In the genomic region with DNA sequence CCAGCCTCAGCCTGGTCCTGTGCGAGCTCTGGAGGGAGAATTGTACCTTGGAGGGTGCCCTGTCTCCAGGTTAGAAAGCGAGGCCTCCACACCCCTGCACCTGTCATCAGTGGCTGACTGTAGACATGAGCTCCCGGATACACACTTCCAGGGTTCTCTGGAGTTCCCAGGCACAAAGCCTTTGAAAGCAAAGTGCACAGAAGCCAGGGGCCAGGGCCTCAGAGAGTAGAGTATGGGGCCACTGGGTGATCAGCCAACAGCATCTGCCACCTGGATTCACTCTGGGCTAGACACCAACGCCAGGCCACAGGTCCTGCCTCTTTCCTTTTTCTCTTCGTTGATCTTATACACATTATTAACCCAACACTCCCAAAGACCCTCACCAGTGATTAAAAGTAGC, we compare ENCODE assay signal across 29 cellular contexts.
"Had no signal": no experiment of that assay in that cellular context is flagged by ENCODE, and none has a peak within 500 bp of the region (broad histone marks: within the 10 kb centered on the region; RNA-seq: fewer than 3 reads in every experiment).

No MANE protein-coding gene starts in this region.

- DNase-seq: hippocampal formation; kidney glomerular epithelial cell; left colon; left lung; lower lobe of right lung; mammary epithelial cell; mesenchymal stem cell; naive thymus-derived CD8-positive, alpha-beta T cell; nucleus accumbens; retina; right cardiac atrium; stimulated activated CD4-positive, alpha-beta T cell treated with anti-CD3 and anti-CD28 coated beads, Interleukin-12 subunit alpha, Interleukin-12 subunit beta, amount 100 ng/mL, for 4 hours; stimulated activated CD4-positive, alpha-beta T cell treated with anti-CD3 and anti-CD28 coated beads, Interleukin-15, amount 100 ng/mL, for 24 hours; stimulated activated CD4-positive, alpha-beta T cell treated with anti-CD3 and anti-CD28 coated beads, Interleukin-2, amount 100 ng/mL, for 24 hours; stimulated activated CD4-positive, alpha-beta T cell treated with anti-CD3 and anti-CD28 coated beads, Interleukin-4, amount 100 ng/mL, for 1 hour; stimulated activated naive B cell treated with anti-CD40 and anti-IgM and Interleukin-4, amounts not matched to agents 10 μg/mL and 1 μg/mL and 100 μg/mL, for 72 hours; stimulated activated naive CD8-positive, alpha-beta T cell treated with anti-CD3 and anti-CD28 coated beads, Interleukin-15, Interleukin-2, amounts not matched to agents 100 U/mL and 50 U/mL, for 24 hours; stomach; testis; thyroid gland; transverse colon; upper lobe of right lung; uterus had no signal

- H3K9me3 ChIP-seq: lower lobe of right lung, prostate gland, testis, thyroid gland, transverse colon, upper lobe of right lung, uterus had no signal

- H3K4me3 Mint-ChIP-seq: naive thymus-derived CD8-positive, alpha-beta T cell; nephron; neural crest cell; stimulated activated naive B cell treated with anti-CD40 and anti-IgM and Interleukin-4, amounts not matched to agents 10 μg/mL and 1 μg/mL and 100 μg/mL, for 72 hours had no signal

- H3K4me1 Mint-ChIP-seq: nephron; neural crest cell; stimulated activated naive B cell treated with anti-CD40 and anti-IgM and Interleukin-4, amounts not matched to agents 10 μg/mL and 1 μg/mL and 100 μg/mL, for 72 hours had no signal

- H2AFZ ChIP-seq: parathyroid adenoma had no signal

- H3K79me2 ChIP-seq: parathyroid adenoma had no signal

- H3K27ac ChIP-seq: left lung, lower lobe of right lung, parathyroid adenoma, prostate gland, skin epidermis, stomach, testis, thyroid gland, transverse colon, upper lobe of right lung, uterus had no signal

- H3K9me3 Mint-ChIP-seq: stimulated activated naive B cell treated with anti-CD40 and anti-IgM and Interleukin-4, amounts not matched to agents 10 μg/mL and 1 μg/mL and 100 μg/mL, for 72 hours had no signal

- H3K9ac ChIP-seq: parathyroid adenoma had no signal

- H3K27me3 ChIP-seq: testis, thyroid gland, transverse colon, upper lobe of right lung, uterus had no signal

- H3K4me1 ChIP-seq: left lung, lower lobe of right lung, parathyroid adenoma, prostate gland, stomach, testis, thyroid gland, transverse colon, upper lobe of right lung, uterus had no signal

- H3K36me3 ChIP-seq: left lung, lower lobe of right lung, prostate gland, stomach, thyroid gland, transverse colon, upper lobe of right lung, uterus had no signal

- H3K36me3 Mint-ChIP-seq: stimulated activated naive B cell treated with anti-CD40 and anti-IgM and Interleukin-4, amounts not matched to agents 10 μg/mL and 1 μg/mL and 100 μg/mL, for 72 hours had no signal

- H3K27ac Mint-ChIP-seq: naive thymus-derived CD8-positive, alpha-beta T cell; nephron; stimulated activated naive B cell treated with anti-CD40 and anti-IgM and Interleukin-4, amounts not matched to agents 10 μg/mL and 1 μg/mL and 100 μg/mL, for 72 hours had no signal

- H3K4me3 ChIP-seq: left lung, lower lobe of right lung, prostate gland, skin epidermis, stomach, testis, thyroid gland, transverse colon, upper lobe of right lung, uterus had no signal

- ATAC-seq: left colon; left lung; lower lobe of right lung; naive thymus-derived CD8-positive, alpha-beta T cell; right cardiac atrium; sciatic nerve; stimulated activated naive B cell treated with anti-CD40 and anti-IgM and Interleukin-4, amounts not matched to agents 10 μg/mL and 1 μg/mL and 100 μg/mL, for 72 hours; stimulated activated naive CD8-positive, alpha-beta T cell treated with anti-CD3 and anti-CD28 coated beads, Interleukin-15, Interleukin-2, amounts not matched to agents 100 U/mL and 50 U/mL, for 24 hours; upper lobe of right lung had no signal
